In genomic region chr2:25347846-25348245, GRCh38 we compare ENCODE assay signal across 13 cellular contexts. TPM values are rescaled to one million over a fixed set of nuclear protein-coding genes. Genes with fewer than 3 reads are reported as not detected.
DNase-seq lines count a peak whose midpoint lies in the region; TF ChIP-seq lines count a peak whose summit lies in the region.
"Had no signal": no experiment of that assay in that cellular context is flagged by ENCODE, and none has a peak within 500 bp of the region (broad histone marks: within the 10 kb centered on the region; RNA-seq: fewer than 3 reads in every experiment).

No MANE protein-coding gene starts in this region.

- POLR2A ChIA-PET in OCI-LY7 (lab: Charles Lee): no interaction called here

- intact Hi-C loops in OCI-LY7 (cut with micrococcal nuclease; ENCODE audit: unreplicated experiment): no loop called here

- H4K20me1 ChIP-seq in Loucy (ENCODE audit: insufficient read depth, low read length, poor library complexity, severe bottlenecking): no peaks in the 10 kb centered on the region
- peaks cover 4% of the 10 kb centered on the region for H4K20me1 ChIP-seq in neural progenitor cell (ENCODE audit: low read depth)
- no peaks in the 10 kb centered on the region for H4K20me1 ChIP-seq in OCI-LY7 (ENCODE audit: insufficient read depth, low read length)

- H3K27ac ChIP-seq in neural progenitor cell (no peak overlapping the region), OCI-LY7 (ENCODE audit: low read depth, low read length, poor library complexity, severe bottlenecking) (no peak overlapping the region)
- H3K27ac ChIP-seq: SJCRH30 had no signal

- no peaks in the 10 kb centered on the region for H3K79me2 ChIP-seq in Loucy (ENCODE audit: insufficient read depth, low read length)
- no peaks in the 10 kb centered on the region for H3K79me2 ChIP-seq in neural progenitor cell (ENCODE audit: low read depth)
- H3K79me2 ChIP-seq in OCI-LY7 (ENCODE audit: insufficient read depth, low read depth, low read length): no peaks in the 10 kb centered on the region

- H3K4me3 ChIP-seq in Loucy (ENCODE audit: low read length, poor library complexity, severe bottlenecking) (no peak overlapping the region), astrocyte of the cerebellum (ENCODE audit: low read depth, low read length) (no peak overlapping the region), neural progenitor cell (no peak overlapping the region), OCI-LY7 (ENCODE audit: low read depth, low read length, poor library complexity, severe bottlenecking) (no peak overlapping the region)
- H3K4me3 ChIP-seq: SJCRH30 had no signal

- peaks cover 2% of the 10 kb centered on the region for H3K4me1 Mint-ChIP-seq in neural progenitor cell

- no peaks in the 10 kb centered on the region for H3K36me3 Mint-ChIP-seq in neural progenitor cell

- CTCF ChIA-PET in OCI-LY7 (lab: Charles Lee; ENCODE audit: unreplicated experiment): no interaction called here

- H3K27me3 ChIP-seq in Loucy (ENCODE audit: insufficient read depth, low read length, poor library complexity, severe bottlenecking) (no peaks in the 10 kb centered on the region), neural progenitor cell (peaks cover 26% of the 10 kb centered on the region)
- H3K27me3 ChIP-seq: SJCRH30 had no signal

- in situ Hi-C loops in astrocyte of the cerebellum (cut with HindIII; ENCODE audit: low sequenced_read_pairs): no loop called here

- H3K9ac ChIP-seq in Loucy (ENCODE audit: low read depth, low read length, poor library complexity, severe bottlenecking): no peak overlapping the region
- no peak overlapping the region for H3K9ac ChIP-seq in neural progenitor cell

- H3K36me3 ChIP-seq in Loucy (ENCODE audit: insufficient read depth, low read length) (no peaks in the 10 kb centered on the region), neural progenitor cell (no peaks in the 10 kb centered on the region), OCI-LY7 (ENCODE audit: insufficient read depth, low read length) (no peaks in the 10 kb centered on the region)
- H3K36me3 ChIP-seq: SJCRH30 had no signal

- no peaks in the 10 kb centered on the region for H3K9me3 Mint-ChIP-seq in neural progenitor cell

- H3K9me3 ChIP-seq in Loucy (ENCODE audit: insufficient read depth, low read depth, low read length) (no peaks in the 10 kb centered on the region), neural progenitor cell (ENCODE audit: low read depth) (no peaks in the 10 kb centered on the region), OCI-LY7 (ENCODE audit: low read length) (no peaks in the 10 kb centered on the region)
- H3K9me3 ChIP-seq: SJCRH30 had no signal

- no peak overlapping the region for H3K27ac Mint-ChIP-seq in neural progenitor cell
- H3K27ac Mint-ChIP-seq: activated B cell treated with CpG ODN at 0.5 μM for 24 hours had no signal

- H2AFZ ChIP-seq in Loucy (ENCODE audit: low read length): 0 out of 2 replicates have a peak overlapping the region, but pooled peaks have one; percentile 1
- no peak overlapping the region for H2AFZ ChIP-seq in neural progenitor cell (replicated peaks)
- no peak overlapping the region for H2AFZ ChIP-seq in OCI-LY7 (ENCODE audit: low read length)

- H3F3A ChIP-seq in Loucy (ENCODE audit: low read depth): no peaks in the 10 kb centered on the region
- H3F3A ChIP-seq in neural progenitor cell (ENCODE audit: low read depth): no peaks in the 10 kb centered on the region

- H3K4me1 ChIP-seq in Loucy (ENCODE audit: insufficient read depth, low read length, poor library complexity, severe bottlenecking): peaks cover 4% of the 10 kb centered on the region
- H3K4me1 ChIP-seq in neural progenitor cell: no peaks in the 10 kb centered on the region
- peaks cover 6% of the 10 kb centered on the region for H3K4me1 ChIP-seq in OCI-LY7 (ENCODE audit: insufficient read depth, low read length, poor library complexity, severe bottlenecking)

- H3K9me2 ChIP-seq in Loucy (replicated peaks; ENCODE audit: low read depth, low read length) (no peaks in the 10 kb centered on the region), OCI-LY7 (ENCODE audit: insufficient read depth, low read length) (no peaks in the 10 kb centered on the region)

- H3K4me2 ChIP-seq in Loucy (ENCODE audit: low read depth, low read length, poor library complexity, severe bottlenecking) (no peak overlapping the region), neural progenitor cell (no peak overlapping the region), OCI-LY7 (ENCODE audit: low read length) (no peak overlapping the region)

- no peak overlapping the region for H3K4me3 Mint-ChIP-seq in neural progenitor cell
- H3K4me3 Mint-ChIP-seq: activated B cell treated with CpG ODN at 0.5 μM for 24 hours had no signal

- TF ChIP-seq CTCF in Loucy (conservative IDR thresholded peaks at IDR 0.05; ENCODE audit: low read length) (no peak), astrocyte of the cerebellum (IDR thresholded peaks at IDR 0.05; ENCODE audit: low read depth, low read length, missing control alignments) (no peak), neural progenitor cell (IDR thresholded peaks at IDR 0.05) (no peak), OCI-LY7 (conservative IDR thresholded peaks at IDR 0.05; ENCODE audit: low read length) (no peak)

- no TSS peak for BruUV-seq in OCI-LY7 (replicated peaks; lab: Mats Ljungman, UMichigan)

- H3K27me3 Mint-ChIP-seq in neural progenitor cell (ENCODE audit: insufficient read depth, low read depth): peaks cover 8% of the 10 kb centered on the region

- DNase-seq in EH (ENCODE audit: low read depth) (peak; percentile 59), astrocyte of the cerebellum (ENCODE audit: low read depth) (peak; percentile 28), neural progenitor cell (ENCODE audit: low spot score) (peak; percentile 1), middle frontal gyrus (ENCODE audit: extremely low spot score, low spot score) (no peak), OCI-LY7 (ENCODE audit: low spot score) (no peak)
- no peak for DNase-seq in activated CD4-positive, CD25-positive, alpha-beta regulatory T cell (lab: John Stamatoyannopoulos, UW)
- DNase-seq: activated B cell treated with CpG ODN at 0.5 μM for 24 hours; DMS153; effector CD8-positive, alpha-beta T cell; NCI-H524 treated with DMSO at 0.1 percent for 48 hours; right cardiac atrium; SJCRH30 had no signal

RNA-seq across cellular contexts. Expression of gene DNMT3A, which starts 6.1 kb away (rescaled TPM):
- total RNA-seq in neural progenitor cell (ENCODE audit: low replicate concordance) (46.5 and 81.1 TPM in 2 replicates), OCI-LY7 (2022) (7.2 and 7.3 TPM in 2 replicates)
- total RNA-seq in OCI-LY7 (2014; rRNA removed; shearing (Covaris generic)): 2.6 and 2.8 TPM in 2 replicates

Comparison
In these comparisons a context has a peak if more than half of its experiments do, and no peak if none do; other contexts are left out.
1. DNase-seq: peak in EH (single experiment), astrocyte of the cerebellum (single experiment) and neural progenitor cell (single experiment); none in middle frontal gyrus (single experiment), activated CD4-positive, CD25-positive, alpha-beta regulatory T cell (0 of 4) and OCI-LY7 (single experiment).